8 cellular contexts compared by ENCODE assay signal in genomic region chr15:39781967-39782292, GRCh38. TPM values are rescaled to one million over a fixed set of nuclear protein-coding genes. Genes with fewer than 3 reads are reported as not detected.
DNase-seq lines count a peak whose midpoint lies in the region; ATAC-seq and TF ChIP-seq lines count a peak whose summit lies in the region.

No MANE protein-coding gene starts in this region.

- no peak overlapping the region for H3K9ac ChIP-seq in PC-3 (ENCODE audit: low read length)
- no peak overlapping the region for H3K9ac ChIP-seq in endodermal cell (ENCODE audit: extremely low read depth, low read length, poor library complexity, severe bottlenecking)
- no peak overlapping the region for H3K9ac ChIP-seq in parathyroid adenoma

- H3K36me3 Mint-ChIP-seq in endodermal cell (ENCODE audit: low read depth), result no peaks in the 10 kb centered on the region

- no peak overlapping the region for H3K27ac ChIP-seq in PC-3 (ENCODE audit: low read length)
- H3K27ac ChIP-seq in endodermal cell (ENCODE audit: low read depth, low read length), result no peak overlapping the region
- H3K27ac ChIP-seq in parathyroid adenoma, result peak overlapping the region; percentile 75

- no peak for TF ChIP-seq CTCF in GM06990 (IDR thresholded peaks at IDR 0.05; ENCODE audit: insufficient read depth, low read length, poor library complexity, severe bottlenecking)
- no peak for TF ChIP-seq CTCF in PC-3 (conservative IDR thresholded peaks at IDR 0.05; ENCODE audit: low read depth, low read length)
- no peak for TF ChIP-seq CTCF in endodermal cell (conservative IDR thresholded peaks at IDR 0.05)
- no peak for TF ChIP-seq CTCF in parathyroid adenoma (IDR thresholded peaks at IDR 0.05)

- H3K4me1 ChIP-seq in PC-3 (ENCODE audit: insufficient read depth, low read length) (peaks cover 42% of the 10 kb centered on the region), endodermal cell (ENCODE audit: control insufficient read depth, insufficient read depth, low read length) (no peaks in the 10 kb centered on the region), parathyroid adenoma (no peaks in the 10 kb centered on the region)

- BruUV-seq in PC-3 (replicated peaks; lab: Mats Ljungman, UMichigan), result TSS peak; percentile 44

- peak overlapping the region; percentile 93 for H2AFZ ChIP-seq in PC-3 (ENCODE audit: low read length)
- H2AFZ ChIP-seq in parathyroid adenoma, result peak overlapping the region; percentile 89

- H3K9me3 Mint-ChIP-seq in endodermal cell, result peaks cover 4% of the 10 kb centered on the region

- H3K27me3 Mint-ChIP-seq in endodermal cell (ENCODE audit: insufficient read depth), result no peaks in the 10 kb centered on the region

- ATAC-seq in PC-3, result no peak
- no peak for ATAC-seq in activated CD4-positive, CD25-positive, alpha-beta regulatory T cell treated with anti-CD3 and anti-CD28 coated beads, Interleukin-2, amount 50 U/mL, for 24 hours

- H3K9me3 ChIP-seq in PC-3 (ENCODE audit: low read length), result no peaks in the 10 kb centered on the region
- no peaks in the 10 kb centered on the region for H3K9me3 ChIP-seq in endodermal cell (ENCODE audit: control insufficient read depth, low read length)
- H3K9me3 ChIP-seq in parathyroid adenoma (ENCODE audit: control insufficient read depth, low read length), result no peaks in the 10 kb centered on the region

- intact Hi-C loops in PC-3 (cut with micrococcal nuclease), result loop anchor here (10.0 kb wide), 1 partner anchor 253 kb away; the partner anchor contains the start of gene SRP14

- peak overlapping the region; percentile 97 for H3K27ac Mint-ChIP-seq in endodermal cell

- peaks cover 36% of the 10 kb centered on the region for H3K4me1 Mint-ChIP-seq in endodermal cell

- no peaks in the 10 kb centered on the region for H3K9me2 ChIP-seq in PC-3 (replicated peaks; ENCODE audit: low read length)

- DNase-seq in GM06990 (ENCODE audit: extremely low read depth, insufficient read length), result no peak
- no peak for DNase-seq in PC-3
- no peak for DNase-seq in endodermal cell
- DNase-seq in NK-92 (lab: John Stamatoyannopoulos, UW; ENCODE audit: unreplicated experiment), result no peak
- no peak for DNase-seq in NCI-H2196 treated with DMSO at 0.1 percent for 48 hours (lab: John Stamatoyannopoulos, UW; ENCODE audit: unreplicated experiment)
- DNase-seq in NAMALWA (ENCODE audit: low spot score), result no peak

- CTCF ChIA-PET in PC-3 (lab: Charles Lee), result no interaction called here

- H3K79me2 ChIP-seq in PC-3 (ENCODE audit: low read length) (peaks cover 11% of the 10 kb centered on the region), parathyroid adenoma (no peaks in the 10 kb centered on the region)

- WGBS in endodermal cell (ENCODE audit: insufficient coverage in 1 of 2, insufficient read length in 1 of 2), 2 experiments, result 89 to 100% methylated on average over 1 to 2 of the region's 2 CpGs

- peaks cover 7% of the 10 kb centered on the region for H3F3A ChIP-seq in PC-3 (ENCODE audit: low read length, unreplicated experiment)

- POLR2A ChIA-PET in PC-3 (lab: Charles Lee; ENCODE audit: unreplicated experiment), result no interaction called here

- H3K4me3 ChIP-seq in GM06990 (replicated peaks; ENCODE audit: low read depth, low read length) (peak overlapping the region; percentile 53), PC-3 (ENCODE audit: low read length) (peak overlapping the region; percentile 97), endodermal cell (ENCODE audit: low read length) (peak overlapping the region; percentile 68), parathyroid adenoma (ENCODE audit: low read depth, low read length) (peak overlapping the region; percentile 89)

- no peaks in the 10 kb centered on the region for H3K27me3 ChIP-seq in GM06990 (replicated peaks; ENCODE audit: control insufficient read depth, insufficient read depth, low read length)
- no peaks in the 10 kb centered on the region for H3K27me3 ChIP-seq in PC-3 (ENCODE audit: low read length)
- H3K27me3 ChIP-seq in endodermal cell (ENCODE audit: control insufficient read depth, insufficient read depth, low read length, poor library complexity, severe bottlenecking), result no peaks in the 10 kb centered on the region
- no peaks in the 10 kb centered on the region for H3K27me3 ChIP-seq in parathyroid adenoma (ENCODE audit: control insufficient read depth, insufficient read depth, low read length)

- no peaks in the 10 kb centered on the region for H3K36me3 ChIP-seq in GM06990 (ENCODE audit: control insufficient read depth, insufficient read depth, low read length)
- H3K36me3 ChIP-seq in PC-3 (ENCODE audit: low read depth, low read length), result no peaks in the 10 kb centered on the region
- H3K36me3 ChIP-seq in endodermal cell (ENCODE audit: control insufficient read depth, insufficient read depth, low read length), result no peaks in the 10 kb centered on the region
- no peaks in the 10 kb centered on the region for H3K36me3 ChIP-seq in parathyroid adenoma (ENCODE audit: control insufficient read depth, insufficient read depth, low read length)

- H3K4me3 Mint-ChIP-seq in endodermal cell, result peak overlapping the region; percentile 93

- peak overlapping the region; percentile 94 for H3K4me2 ChIP-seq in PC-3 (ENCODE audit: low read length)
- H3K4me2 ChIP-seq in parathyroid adenoma (ENCODE audit: low read length), result peak overlapping the region; percentile 60

- no peaks in the 10 kb centered on the region for H4K20me1 ChIP-seq in PC-3 (ENCODE audit: low read length)

RNA-seq across cellular contexts. Expression of gene FSIP1, which starts 0.7 kb away (rescaled TPM):
- total RNA-seq in PC-3 (2014; rRNA removed) (0.07 and 0.81 TPM in 2 replicates), endodermal cell (1 to 10 TPM in 1 of 2 donors, under 1 TPM in 1; 0.77 to 1.7 TPM)
- 2.6 TPM for polyA plus RNA-seq in endodermal cell (2013, experiment 1 of 2)
- 2.2 TPM for polyA plus RNA-seq in endodermal cell (2013, experiment 2 of 2)
